ENCODE assay signal across 2 cellular contexts in genomic region chr1:53048345-53048737, GRCh38.
TF ChIP-seq lines count a peak whose summit lies in the region.

No MANE protein-coding gene starts in this region.

TF ChIP-seq in GM23338, 12 proteins besides CTCF, POLR2A, EP300 and RAD21:
- TF ChIP-seq ZNF462 (CRISPR knock-in tag; IDR thresholded peaks at IDR 0.05) (no peak), JUNB (IDR thresholded peaks at IDR 0.05; ENCODE audit: unreplicated experiment) (no peak), ZNF114 (CRISPR knock-in tag; IDR thresholded peaks at IDR 0.05) (no peak), NANOG (IDR thresholded peaks at IDR 0.05; ENCODE audit: borderline replicate concordance) (no peak), REST (IDR thresholded peaks at IDR 0.05; ENCODE audit: unreplicated experiment) (no peak), CREB1 (CRISPR knock-in tag; IDR thresholded peaks at IDR 0.05; ENCODE audit: low read depth) (no peak), EZH2 (IDR thresholded peaks at IDR 0.05; ENCODE audit: low read depth, unreplicated experiment) (no peak), ETS1 (IDR thresholded peaks at IDR 0.05) (no peak), EZH2phosphoT487 (IDR thresholded peaks at IDR 0.05; ENCODE audit: unreplicated experiment) (no peak)

TF ChIP-seq in SK-N-SH treated with all-trans-retinoic acid at 6 μM for 48 hours, 23 proteins besides CTCF, POLR2A, EP300 and RAD21 (continued from another document):
- TF ChIP-seq CREB5 (CRISPR knock-in tag; IDR thresholded peaks at IDR 0.05; ENCODE audit: low read depth) (no peak), ISL1 (CRISPR knock-in tag; IDR thresholded peaks at IDR 0.05) (no peak), CSRNP3 (CRISPR knock-in tag; IDR thresholded peaks at IDR 0.05) (no peak), ZFP3 (CRISPR knock-in tag; IDR thresholded peaks at IDR 0.05) (no peak), GLIS3 (CRISPR knock-in tag; IDR thresholded peaks at IDR 0.05) (no peak), ZNF8 (CRISPR knock-in tag; IDR thresholded peaks at IDR 0.05) (no peak)
